ENCODE assay signal across 29 cellular contexts in genomic region chr21:41497008-41497407, GRCh38. TPM values are rescaled to one million over a fixed set of nuclear protein-coding genes. Genes with fewer than 3 reads are reported as not detected.
DNase-seq lines count a peak whose midpoint lies in the region; ATAC-seq and TF ChIP-seq lines count a peak whose summit lies in the region.
"Had no signal": no experiment of that assay in that cellular context is flagged by ENCODE, and none has a peak within 500 bp of the region (broad histone marks: within the 10 kb centered on the region; RNA-seq: fewer than 3 reads in every experiment).

No MANE protein-coding gene starts in this region.

- H3K9me3 ChIP-seq in Caco-2 (no peaks in the 10 kb centered on the region), stomach (no peaks in the 10 kb centered on the region)
- H3K9me3 ChIP-seq: BLaER1 treated with 17β-estradiol and CSF1 and Interleukin-3, amounts not matched to agents 10 nM and 100 nM; SJSA1 had no signal

- no peak for TF ChIP-seq CTCF in Caco-2 (IDR thresholded peaks at IDR 0.05; ENCODE audit: insufficient read depth in 1 of 2, low read depth in 1 of 2, low read length in 1 of 2, severe bottlenecking in 1 of 2, unreplicated experiment in 1 of 2)
- no peak for TF ChIP-seq CTCF in nephron (IDR thresholded peaks at IDR 0.05; ENCODE audit: unreplicated experiment in 3 of 3)
- TF ChIP-seq CTCF in stomach (IDR thresholded peaks at IDR 0.05): no peak

- TF ChIP-seq EP300 in stomach (IDR thresholded peaks at IDR 0.05): no peak

- H3K9me3 Mint-ChIP-seq in Caco-2 (ENCODE audit: unreplicated experiment) (no peaks in the 10 kb centered on the region), nephron (no peaks in the 10 kb centered on the region)
- H3K9me3 Mint-ChIP-seq: CD4-positive, alpha-beta memory T cell had no signal

- H3K4me1 Mint-ChIP-seq in Caco-2 (ENCODE audit: low read depth, unreplicated experiment) (peaks cover 56% of the 10 kb centered on the region), nephron (no peaks in the 10 kb centered on the region)
- H3K4me1 Mint-ChIP-seq: CD4-positive, alpha-beta memory T cell had no signal

- no peak for TF ChIP-seq POLR2A in stomach (IDR thresholded peaks at IDR 0.05)

- DNase-seq in Caco-2: peak; percentile 50 to 73
- peak; percentile 51 for DNase-seq in islet precursor cell
- no peak for DNase-seq in stomach
- no peak for DNase-seq in AG20443 (ENCODE audit: low spot score)
- DNase-seq: AML-193; CD4-positive, alpha-beta memory T cell; DMS79 treated with DMSO at 0.1 percent for 48 hours; GF-D8; Kasumi-1; MV-4-11; NCI-H1105; NCI-H1436 treated with DMSO at 0.1 percent for 48 hours; NCI-H187 treated with DMSO at 0.1 percent for 48 hours; NCI-H2171 treated with DMSO at 0.1 percent for 48 hours; NCI-H345; NCI-H510A treated with DMSO at 0.1 percent for 48 hours; NCI-H774; NK-92 treated with Interleukin-12 subunit alpha and Interleukin-12 subunit beta, amount 100 ng/mL, for 24 hours; PC-9; Right ventricle myocardium superior; RPMI8226 had no signal

- H3K27me3 Mint-ChIP-seq in Caco-2 (ENCODE audit: insufficient read depth, unreplicated experiment): no peaks in the 10 kb centered on the region
- H3K27me3 Mint-ChIP-seq in nephron (ENCODE audit: low read depth): peaks cover 42% of the 10 kb centered on the region

- peaks cover 59% of the 10 kb centered on the region for H3K4me1 ChIP-seq in Caco-2
- H3K4me1 ChIP-seq in stomach: peaks cover 7 to 65% (median 31%) of the 10 kb centered on the region in 4 donors
- H3K4me1 ChIP-seq: BLaER1 treated with 17β-estradiol and CSF1 and Interleukin-3, amounts not matched to agents 10 nM and 100 nM had no signal

- peak overlapping the region; percentile 43 for H3K4me3 Mint-ChIP-seq in Caco-2 (ENCODE audit: unreplicated experiment)
- H3K4me3 Mint-ChIP-seq in nephron: no peak overlapping the region
- H3K4me3 Mint-ChIP-seq: CD4-positive, alpha-beta memory T cell had no signal

- BruUV-seq in Caco-2 (replicated peaks; lab: Mats Ljungman, UMichigan): no TSS peak

- H3K27ac Mint-ChIP-seq in Caco-2 (ENCODE audit: unreplicated experiment): peak overlapping the region; percentile 80
- H3K27ac Mint-ChIP-seq in nephron: peak overlapping the region in 2 of 3 experiments; percentile 30 to 94
- H3K27ac Mint-ChIP-seq: CD4-positive, alpha-beta memory T cell had no signal

- ATAC-seq in GM21786 (IDR thresholded peaks at IDR 0.05; ENCODE audit: unreplicated experiment): no peak
- no peak for ATAC-seq in HG03025 (IDR thresholded peaks at IDR 0.05; ENCODE audit: low FRiP score, unreplicated experiment)
- ATAC-seq: K562 had no signal

- WGBS in stomach, 5 donors: 37 to 67% (median 49%) methylated on average over 6 of the region's 6 CpGs

- H3K36me3 Mint-ChIP-seq in Caco-2 (ENCODE audit: insufficient read depth, unreplicated experiment) (peaks cover 66% of the 10 kb centered on the region), nephron (ENCODE audit: low read depth) (no peaks in the 10 kb centered on the region)
- H3K36me3 Mint-ChIP-seq: CD4-positive, alpha-beta memory T cell had no signal

- CTCF ChIA-PET in Caco-2 (lab: Charles Lee): interaction anchor here (0.6 to 1.4 kb wide), 3 partner anchors 11 to 214 kb away, joined by 3 to 4 read pairs (median 3); partner anchors contain the start of gene TMPRSS2

- peak overlapping the region; percentile 50 to 97 (median 91) for H3K27ac ChIP-seq in stomach
- H3K27ac ChIP-seq: BLaER1 treated with 17β-estradiol and CSF1 and Interleukin-3, amounts not matched to agents 10 nM and 100 nM; PC-9; SJSA1 had no signal

- H3K27me3 ChIP-seq in Caco-2 (replicated peaks; ENCODE audit: control insufficient read depth, insufficient read depth, low read length): no peaks in the 10 kb centered on the region
- peaks cover 0 to 6% (median 0%) of the 10 kb centered on the region in 3 donors for H3K27me3 ChIP-seq in stomach
- H3K27me3 ChIP-seq: BLaER1 treated with 17β-estradiol and CSF1 and Interleukin-3, amounts not matched to agents 10 nM and 100 nM; SJSA1 had no signal

- H3K4me3 ChIP-seq in Caco-2 (ENCODE audit: low read depth, low read length) (no peak overlapping the region), stomach (no peak overlapping the region)
- H3K4me3 ChIP-seq: BLaER1 treated with 17β-estradiol and CSF1 and Interleukin-3, amounts not matched to agents 10 nM and 100 nM; K562; PC-9; SJSA1 had no signal

- intact Hi-C loops in Caco-2 (cut with micrococcal nuclease; ENCODE audit: unreplicated experiment): no loop called here
- intact Hi-C loops in stomach (cut with DNase I; ENCODE audit: low total_unique reads): no loop called here

- peaks cover 1% of the 10 kb centered on the region for H3K36me3 ChIP-seq in Caco-2 (ENCODE audit: control insufficient read depth, insufficient read depth, low read length)
- H3K36me3 ChIP-seq in stomach: peaks cover 11 to 27% (median 22%) of the 10 kb centered on the region in 4 donors
- H3K36me3 ChIP-seq: BLaER1 treated with 17β-estradiol and CSF1 and Interleukin-3, amounts not matched to agents 10 nM and 100 nM; SJSA1 had no signal

- POLR2A ChIA-PET in Caco-2 (lab: Charles Lee): interaction anchor here (0.6 kb wide), 1 partner anchor 11 kb away, joined by 5 read pairs; the partner anchor contains the start of gene TMPRSS2

RNA-seq across cellular contexts. Expression of gene TMPRSS2, which starts 10.9 kb away (rescaled TPM):
- total RNA-seq in Caco-2 (2022) (71.0 and 74.9 TPM in 2 replicates), stomach (100 to 1,000 TPM; 102 to 554 (median 195) TPM)
- 100 to 1,000 TPM in 1 of 3 donors, 10 to 100 TPM in 2; 58.2 to 106 (median 59.2) TPM for polyA plus RNA-seq in stomach
- total RNA-seq: CD4-positive, alpha-beta memory T cell; HT1080; MCF 10A; Right ventricle myocardium superior; SJSA1 had no signal
- polyA plus RNA-seq: CD4-positive, alpha-beta memory T cell; K562 had no signal

Comparison
In these comparisons a context has a peak if more than half of its experiments do, and no peak if none do; other contexts are left out.
1. DNase-seq: peak in Caco-2 (2 of 2) and islet precursor cell (single experiment); none in stomach (single experiment) and AG20443 (single experiment).